In the genomic region with DNA sequence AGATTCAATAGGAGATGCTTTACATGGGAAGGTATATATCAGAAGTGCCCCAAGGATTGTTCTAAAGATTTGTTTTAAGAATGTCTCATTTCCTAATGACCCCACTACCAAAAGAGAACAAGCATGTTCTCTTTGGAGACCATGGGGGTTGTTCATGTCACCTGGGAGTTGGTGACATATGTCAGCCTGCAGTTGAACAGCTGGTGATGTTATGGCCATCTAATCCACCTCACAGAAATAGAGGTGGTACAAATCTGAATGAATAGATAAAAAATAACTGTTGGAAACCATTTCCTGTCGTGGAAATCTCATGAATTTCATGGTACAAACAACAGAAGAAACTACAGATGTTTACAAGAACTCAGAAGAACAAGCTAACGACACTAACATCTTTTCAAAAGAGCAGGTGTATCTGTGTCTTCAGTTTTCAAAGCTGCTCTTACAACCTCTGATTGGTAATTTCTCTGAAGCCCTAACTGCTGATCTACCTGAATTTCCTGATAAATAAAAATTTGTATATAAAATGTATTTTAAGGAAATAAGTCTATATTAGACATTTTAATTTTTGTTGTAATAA, we compare ENCODE assay signal across 25 cellular contexts.
"Had no signal": no experiment of that assay in that cellular context is flagged by ENCODE, and none has a peak within 500 bp of the region (broad histone marks: within the 10 kb centered on the region; RNA-seq: fewer than 3 reads in every experiment).

No MANE protein-coding gene starts in this region.

- H3K9ac ChIP-seq: neural progenitor cell had no signal

- ATAC-seq: foreskin keratinocyte; heart left ventricle; left colon; left ventricle myocardium superior; natural killer cell treated with Interleukin-12 subunit alpha and Interleukin-12 subunit beta and Interleukin-15 and Interleukin-18, amount 100 ng/mL, for 72 hours; stimulated activated naive B cell treated with anti-CD40 and anti-IgM and Interleukin-4, amounts not matched to agents 10 μg/mL and 1 μg/mL and 100 μg/mL, for 72 hours; stimulated activated naive CD8-positive, alpha-beta T cell treated with anti-CD3 and anti-CD28 coated beads, Interleukin-15, amount 100 ng/mL, for 72 hours had no signal

- H3K27me3 ChIP-seq: foreskin keratinocyte, heart left ventricle, neural progenitor cell, ovary, right atrium auricular region, sigmoid colon, testis, transverse colon had no signal

- H3K4me3 ChIP-seq: heart left ventricle, lung, neural progenitor cell, ovary, right atrium auricular region, sigmoid colon, skin epidermis, testis, transverse colon had no signal

- DNase-seq: dermis blood vessel endothelial cell; endodermal cell; erythroblast; foreskin keratinocyte; heart left ventricle; hippocampal formation; left colon; left ventricle myocardium superior; mesenchymal stem cell; midbrain; nucleus accumbens; ovary; sigmoid colon; stimulated activated CD4-positive, alpha-beta T cell treated with anti-CD3 and anti-CD28 coated beads, Interleukin-2, amount 100 ng/mL, for 24 hours; stimulated activated CD4-positive, alpha-beta T cell treated with anti-CD3 and anti-CD28 coated beads, Interleukin-4, amount 100 ng/mL, for 4 hours; stimulated activated naive B cell treated with anti-CD40 and anti-IgM and Interleukin-4, amounts not matched to agents 10 μg/mL and 1 μg/mL and 100 μg/mL, for 72 hours; stimulated activated naive CD8-positive, alpha-beta T cell treated with anti-CD3 and anti-CD28 coated beads, Interleukin-15, amount 100 ng/mL, for 72 hours; testis; transverse colon had no signal

- H3K27ac ChIP-seq: foreskin keratinocyte, heart left ventricle, neural progenitor cell, ovary, right atrium auricular region, sigmoid colon, skin epidermis, testis, transverse colon had no signal

- H3K4me2 ChIP-seq: neural progenitor cell had no signal

- H3K9me3 ChIP-seq: heart left ventricle, ovary, right atrium auricular region, sigmoid colon, testis, transverse colon had no signal

- H3K36me3 ChIP-seq: heart left ventricle, neural progenitor cell, ovary, right atrium auricular region, sigmoid colon, transverse colon had no signal

- H3K4me1 ChIP-seq: heart left ventricle, neural progenitor cell, right atrium auricular region, sigmoid colon, testis, transverse colon had no signal

- H2AFZ ChIP-seq: neural progenitor cell had no signal

- FAIRE-seq: endothelial cell of umbilical vein had no signal
